10 cellular contexts compared by ENCODE assay signal in genomic region chr11:64086263-64086938, GRCh38. TPM values are rescaled to one million over a fixed set of nuclear protein-coding genes. Genes with fewer than 3 reads are reported as not detected.
A peak's percentile ranks its signal among the peaks of the same experiment; 100 is the strongest.
DNase-seq lines count a peak whose midpoint lies in the region; ATAC-seq lines count a peak whose summit lies in the region.
"Had no signal": no experiment of that assay in that cellular context is flagged by ENCODE, and none has a peak within 500 bp of the region (broad histone marks: within the 10 kb centered on the region; RNA-seq: fewer than 3 reads in every experiment).

No MANE protein-coding gene starts in this region.

- ATAC-seq in HG02642 (IDR thresholded peaks at IDR 0.05; ENCODE audit: poor library complexity, unreplicated experiment) (no peak), GM18858 (IDR thresholded peaks at IDR 0.05; ENCODE audit: unreplicated experiment) (no peak)

- peak; percentile 68 for DNase-seq in Caki2 (ENCODE audit: low read depth)
- peak; percentile 17 to 53 for DNase-seq in NCI-H187 (lab: John Stamatoyannopoulos, UW)
- DNase-seq in fibroblast of peridontal ligament (ENCODE audit: extremely low read depth) = peak; percentile 9
- peak; percentile 33 for DNase-seq in renal cortical epithelial cell (ENCODE audit: low read depth)
- DNase-seq in HPDE6-E6E7 (ENCODE audit: extremely low spot score) = no peak
- no peak for DNase-seq in COLO829 (ENCODE audit: low spot score)
- DNase-seq: esophagus squamous epithelium, RPMI8226 had no signal

- in situ Hi-C loops in Caki2 (cut with HindIII; ENCODE audit: low pct_unique_long_range_greater_than_20kb, low sequenced_read_pairs) = no loop called here

RNA-seq across cellular contexts. Expression of gene FLRT1, which starts 50.7 kb away (rescaled TPM):
- 0.03 and 0.37 TPM in 2 replicates for total RNA-seq in Caki2 (2014; rRNA removed; shearing (Covaris generic); ENCODE audit: low replicate concordance)
- total RNA-seq in renal cortical epithelial cell = 0.05 TPM in 1 of 2 replicates, not detected in the other

Comparison
In these comparisons a context has a peak if more than half of its experiments do, and no peak if none do; other contexts are left out.
1. DNase-seq: peak in Caki2 (single experiment), NCI-H187 (2 of 2), fibroblast of peridontal ligament (single experiment) and renal cortical epithelial cell (single experiment); none in HPDE6-E6E7 (single experiment) and COLO829 (single experiment).